ENCODE assay signal across 22 cellular contexts in genomic region chr10:47339186-47339735, GRCh38. TPM values are rescaled to one million over a fixed set of nuclear protein-coding genes. Genes with fewer than 3 reads are reported as not detected.
"Had no signal": no experiment of that assay in that cellular context is flagged by ENCODE, and none has a peak within 500 bp of the region (broad histone marks: within the 10 kb centered on the region; RNA-seq: fewer than 3 reads in every experiment).

No MANE protein-coding gene starts in this region.

- ATAC-seq: activated CD8-positive, alpha-beta memory T cell treated with anti-CD3 and anti-CD28 coated beads, Interleukin-2, amount 10 ng/mL, durations not matched to agents 7 days and 5 days had no signal

- H3K4me3 ChIP-seq: SK-N-MC had no signal

- H3K9me3 Mint-ChIP-seq: activated naive CD4-positive, alpha-beta T cell treated with anti-CD3 and anti-CD28 coated beads for 36 hours; activated T-cell treated with anti-CD3 and anti-CD28 coated beads, Interleukin-2, amount 50 U/mL, for 24 hours; activated T-helper 1 cell treated with anti-CD3 and anti-CD28 coated beads, Interleukin-12 subunit alpha, Interleukin-12 subunit beta, Interleukin-2, Interleukin-4 antibody, amounts not matched to agents 30 ng/mL and 10 ng/mL and 1 ng/mL, durations not matched to agents 14 hours and 24 hours and 36 hours; brain had no signal

- FAIRE-seq: astrocyte, RCC 7860 had no signal

- DNase-seq: activated CD4-positive, alpha-beta T cell treated with anti-CD3 and anti-CD28 coated beads for 4 hours; activated CD4-positive, alpha-beta T cell treated with anti-CD3 and anti-CD28 coated beads, Interleukin-2, amount 50 U/mL, for 48 hours; activated CD8-positive, alpha-beta memory T cell treated with anti-CD3 and anti-CD28 coated beads, Interleukin-2, amount 10 ng/mL, durations not matched to agents 7 days and 5 days; activated gamma-delta T cell; activated naive CD4-positive, alpha-beta T cell treated with anti-CD3 and anti-CD28 coated beads for 36 hours; activated T-cell treated with anti-CD3 and anti-CD28 coated beads, Interleukin-2, amount 50 U/mL, for 24 hours; amygdala; NCI-H1048; NCI-H146; NCI-H187 treated with DMSO at 0.1 percent for 48 hours; NCI-H2081 treated with DMSO at 0.1 percent for 48 hours; NCI-H446; NCI-H524; T-helper 1 cell had no signal

- H3K27ac ChIP-seq: SK-N-MC, VCaP had no signal

- H3K4me3 Mint-ChIP-seq: activated CD8-positive, alpha-beta memory T cell treated with anti-CD3 and anti-CD28 coated beads, Interleukin-2, amount 10 ng/mL, durations not matched to agents 7 days and 5 days; activated naive CD4-positive, alpha-beta T cell treated with anti-CD3 and anti-CD28 coated beads for 36 hours; activated naive CD8-positive, alpha-beta T cell; activated T-cell treated with anti-CD3 and anti-CD28 coated beads, Interleukin-2, amount 50 U/mL, for 24 hours; activated T-helper 1 cell treated with anti-CD3 and anti-CD28 coated beads, Interleukin-12 subunit alpha, Interleukin-12 subunit beta, Interleukin-2, Interleukin-4 antibody, amounts not matched to agents 30 ng/mL and 10 ng/mL and 1 ng/mL, durations not matched to agents 14 hours and 24 hours and 36 hours; brain had no signal

- H3K27ac Mint-ChIP-seq: activated CD8-positive, alpha-beta memory T cell treated with anti-CD3 and anti-CD28 coated beads, Interleukin-2, amount 10 ng/mL, durations not matched to agents 7 days and 5 days; activated naive CD4-positive, alpha-beta T cell treated with anti-CD3 and anti-CD28 coated beads for 36 hours; activated naive CD8-positive, alpha-beta T cell; activated T-cell treated with anti-CD3 and anti-CD28 coated beads, Interleukin-2, amount 50 U/mL, for 24 hours; activated T-helper 1 cell treated with anti-CD3 and anti-CD28 coated beads, Interleukin-12 subunit alpha, Interleukin-12 subunit beta, Interleukin-2, Interleukin-4 antibody, amounts not matched to agents 30 ng/mL and 10 ng/mL and 1 ng/mL, durations not matched to agents 14 hours and 24 hours and 36 hours; brain had no signal

- H3K4me1 Mint-ChIP-seq: activated CD8-positive, alpha-beta memory T cell treated with anti-CD3 and anti-CD28 coated beads, Interleukin-2, amount 10 ng/mL, durations not matched to agents 7 days and 5 days; brain had no signal

- H3K36me3 Mint-ChIP-seq: activated CD8-positive, alpha-beta memory T cell treated with anti-CD3 and anti-CD28 coated beads, Interleukin-2, amount 10 ng/mL, durations not matched to agents 7 days and 5 days; activated naive CD8-positive, alpha-beta T cell; brain had no signal

RNA-seq across cellular contexts. Expression of gene RBP3, which starts 8.9 kb away (rescaled TPM):
- total RNA-seq: activated CD8-positive, alpha-beta memory T cell treated with anti-CD3 and anti-CD28 coated beads, Interleukin-2, amount 10 ng/mL, durations not matched to agents 7 days and 5 days; activated naive CD4-positive, alpha-beta T cell treated with anti-CD3 and anti-CD28 coated beads for 36 hours; activated T-helper 1 cell treated with anti-CD3 and anti-CD28 coated beads, Interleukin-12 subunit alpha, Interleukin-12 subunit beta, Interleukin-2, Interleukin-4 antibody, amounts not matched to agents 30 ng/mL and 10 ng/mL and 1 ng/mL, durations not matched to agents 14 hours and 24 hours and 36 hours; astrocyte; T-helper 2 cell treated with Interferon-gamma antibody and Interleukin-4, amounts not matched to agents 100 ng/mL and 5 ng/mL, for 36 hours had no signal

RNA-seq across cellular contexts. Expression of gene GDF2, which starts 17.0 kb away (rescaled TPM):
- total RNA-seq: activated CD8-positive, alpha-beta memory T cell treated with anti-CD3 and anti-CD28 coated beads, Interleukin-2, amount 10 ng/mL, durations not matched to agents 7 days and 5 days; activated naive CD4-positive, alpha-beta T cell treated with anti-CD3 and anti-CD28 coated beads for 36 hours; activated T-helper 1 cell treated with anti-CD3 and anti-CD28 coated beads, Interleukin-12 subunit alpha, Interleukin-12 subunit beta, Interleukin-2, Interleukin-4 antibody, amounts not matched to agents 30 ng/mL and 10 ng/mL and 1 ng/mL, durations not matched to agents 14 hours and 24 hours and 36 hours; astrocyte; T-helper 2 cell treated with Interferon-gamma antibody and Interleukin-4, amounts not matched to agents 100 ng/mL and 5 ng/mL, for 36 hours had no signal

RNA-seq across cellular contexts. Expression of gene GDF10, which starts 39.3 kb away (rescaled TPM):
- total RNA-seq: T-helper 2 cell treated with Interferon-gamma antibody and Interleukin-4, amounts not matched to agents 100 ng/mL and 5 ng/mL, for 36 hours had no signal

RNA-seq across cellular contexts. Expression of gene ZNF488, which starts 44.8 kb away (rescaled TPM):
- total RNA-seq: activated T-helper 1 cell treated with anti-CD3 and anti-CD28 coated beads, Interleukin-12 subunit alpha, Interleukin-12 subunit beta, Interleukin-2, Interleukin-4 antibody, amounts not matched to agents 30 ng/mL and 10 ng/mL and 1 ng/mL, durations not matched to agents 14 hours and 24 hours and 36 hours had no signal
